16 cellular contexts compared by ENCODE assay signal in the genomic region with DNA sequence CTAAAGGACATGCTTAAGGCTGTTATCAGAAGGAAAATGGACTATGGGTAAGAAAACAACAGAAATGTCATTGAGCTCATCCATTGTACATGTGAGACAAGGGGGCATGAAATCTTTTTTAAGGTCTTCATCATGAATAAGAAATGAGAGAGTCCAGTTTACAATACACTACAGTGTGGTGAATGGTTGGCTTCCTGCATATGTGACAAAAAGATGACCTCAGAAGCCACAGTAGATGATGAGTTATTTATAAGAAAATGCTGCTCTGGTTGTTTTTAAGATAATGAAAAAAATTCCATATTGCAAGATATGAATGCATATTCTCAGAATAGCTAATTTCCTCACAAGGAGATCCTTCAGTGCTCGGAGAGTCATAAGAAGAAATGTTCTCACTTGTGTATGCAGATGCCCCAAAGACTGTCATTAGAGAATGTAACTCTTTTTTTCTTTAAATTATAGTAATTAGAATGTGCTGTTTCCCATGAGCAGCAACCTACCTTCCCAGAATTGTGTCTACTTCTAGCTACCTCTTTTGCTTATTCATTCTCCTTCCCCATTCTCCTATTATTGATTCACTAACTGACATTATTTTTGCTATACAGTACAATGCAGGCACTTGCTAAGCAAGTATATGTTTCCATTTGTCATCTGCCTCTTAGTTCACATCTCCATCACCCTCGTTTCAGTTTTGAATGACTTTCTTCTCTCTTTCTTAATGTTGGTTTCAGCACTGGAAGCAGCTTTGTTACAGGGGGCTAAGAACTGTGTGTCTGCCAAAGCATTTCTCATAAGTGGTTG.
DNase-seq lines count a peak whose midpoint lies in the region; ATAC-seq lines count a peak whose summit lies in the region.
"Had no signal": no experiment of that assay in that cellular context is flagged by ENCODE, and none has a peak within 500 bp of the region (broad histone marks: within the 10 kb centered on the region; RNA-seq: fewer than 3 reads in every experiment).

No MANE protein-coding gene starts in this region.

- DNase-seq in inferior parietal cortex (ENCODE audit: extremely low spot score) (peak; percentile 6), NOMO-1 treated with dmso at 0.1 percent for 144 hours (lab: John Stamatoyannopoulos, UW; ENCODE audit: unreplicated experiment) (no peak), AG08395 (ENCODE audit: low spot score) (no peak)
- DNase-seq: activated naive CD8-positive, alpha-beta T cell treated with anti-CD3 and anti-CD28 coated beads, Interleukin-2, amount 10 ng/mL, durations not matched to agents 7 days and 5 days; colonic mucosa; gastrocnemius medialis; Kasumi-1; left colon; NCI-H1417; NCI-H82; Peyer's patch; spleen had no signal

- ATAC-seq in GM19025 (IDR thresholded peaks at IDR 0.05; ENCODE audit: low read depth, unreplicated experiment) = peak; percentile 85
- ATAC-seq in GM21515 (IDR thresholded peaks at IDR 0.05; ENCODE audit: unreplicated experiment) = peak; percentile 52
- peak; percentile 74 for ATAC-seq in HG03159 (IDR thresholded peaks at IDR 0.05; ENCODE audit: unreplicated experiment)
- no peak for ATAC-seq in GM19324 (IDR thresholded peaks at IDR 0.05; ENCODE audit: low FRiP score, unreplicated experiment)
- ATAC-seq: gastrocnemius medialis, left colon had no signal
